11 cellular contexts compared by ENCODE assay signal in genomic region chr6:16432075-16433032, GRCh38.
DNase-seq lines count a peak whose midpoint lies in the region; ATAC-seq, FAIRE-seq and TF ChIP-seq lines count a peak whose summit lies in the region.
"Had no signal": no experiment of that assay in that cellular context is flagged by ENCODE, and none has a peak within 500 bp of the region (broad histone marks: within the 10 kb centered on the region; RNA-seq: fewer than 3 reads in every experiment).

No MANE protein-coding gene starts in this region.

- TF ChIP-seq POLR2A in GM12892 (IDR thresholded peaks at IDR 0.05; ENCODE audit: low read depth, low read length) = no peak

- ATAC-seq in GM18502 (IDR thresholded peaks at IDR 0.05; ENCODE audit: poor library complexity, unreplicated experiment) = peak; percentile 69
- peak; percentile 58 for ATAC-seq in GM21515 (IDR thresholded peaks at IDR 0.05; ENCODE audit: unreplicated experiment)
- ATAC-seq in left lobe of liver = peak; percentile 56
- ATAC-seq: HCT116, Panc1 had no signal

- DNase-seq in NCI-H526 (lab: John Stamatoyannopoulos, UW) = peak; percentile 92 to 93
- DNase-seq in left lobe of liver (ENCODE audit: low spot score) = no peak
- DNase-seq in 8988T = no peak
- DNase-seq in effector CD4-positive, alpha-beta T cell = no peak
- DNase-seq in GM12892 (ENCODE audit: insufficient read length) = no peak
- DNase-seq in A172 (ENCODE audit: low spot score) = no peak
- DNase-seq: nephron progenitor cell had no signal

- FAIRE-seq in GM12892 (lab: Jason Lieb, UNC) = no peak

Comparison
In these comparisons a context has a peak if more than half of its experiments do, and no peak if none do; other contexts are left out.
1. DNase-seq: peak in NCI-H526 (2 of 2); none in left lobe of liver (single experiment), 8988T (single experiment), effector CD4-positive, alpha-beta T cell (single experiment), GM12892 (single experiment) and A172 (single experiment).
2. Peak in every context shown above with its lines, with median percentiles within 50 percentile points of each other: ATAC-seq.